ENCODE assay signal across 1 cellular context in the genomic region with DNA sequence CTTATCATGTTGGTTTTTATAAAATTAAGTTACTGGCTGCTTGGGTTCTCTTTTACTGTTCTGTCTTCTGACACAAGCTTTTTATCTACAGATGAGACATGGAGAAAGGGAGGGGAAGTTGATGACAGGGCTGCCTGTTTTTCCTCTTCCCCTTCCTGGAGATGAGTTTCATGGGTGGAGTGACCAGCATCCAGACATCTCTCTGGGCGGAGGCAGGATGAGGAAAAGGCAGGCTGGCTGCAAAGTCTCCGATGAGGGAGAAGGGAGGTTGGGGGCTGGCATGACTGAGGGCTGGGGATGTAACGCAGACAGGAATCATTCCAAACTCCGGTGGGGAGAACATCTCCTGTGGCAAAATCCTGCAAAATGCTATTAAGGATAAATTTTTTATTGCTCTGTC.
TF ChIP-seq lines count a peak whose summit lies in the region.

No MANE protein-coding gene starts in this region.

TF ChIP-seq in H1, 55 proteins besides CTCF, POLR2A, EP300 and RAD21:
- TF ChIP-seq SRF (IDR thresholded peaks at IDR 0.05; ENCODE audit: low read depth, low read length) (no peak), POLR2AphosphoS5 (IDR thresholded peaks at IDR 0.05; ENCODE audit: low read depth, low read length) (no peak), CREB1 (IDR thresholded peaks at IDR 0.05) (no peak), ASH2L (IDR thresholded peaks at IDR 0.05; ENCODE audit: low read length) (no peak), TEAD4 (IDR thresholded peaks at IDR 0.05; ENCODE audit: low read depth, low read length) (no peak), POU5F1 (IDR thresholded peaks at IDR 0.05; ENCODE audit: low read depth, low read length) (no peak), TCF12 (IDR thresholded peaks at IDR 0.05; ENCODE audit: low read depth, low read length) (no peak), KDM1A (IDR thresholded peaks at IDR 0.05; ENCODE audit: borderline replicate concordance, low read length) (no peak), SIN3A (conservative IDR thresholded peaks at IDR 0.05 in 1 of 2, IDR thresholded peaks at IDR 0.05 in 1 of 2; ENCODE audit: low read depth in 1 of 2, low read length in 2 of 2) (no peak)
- TF ChIP-seq, protein P1, sequence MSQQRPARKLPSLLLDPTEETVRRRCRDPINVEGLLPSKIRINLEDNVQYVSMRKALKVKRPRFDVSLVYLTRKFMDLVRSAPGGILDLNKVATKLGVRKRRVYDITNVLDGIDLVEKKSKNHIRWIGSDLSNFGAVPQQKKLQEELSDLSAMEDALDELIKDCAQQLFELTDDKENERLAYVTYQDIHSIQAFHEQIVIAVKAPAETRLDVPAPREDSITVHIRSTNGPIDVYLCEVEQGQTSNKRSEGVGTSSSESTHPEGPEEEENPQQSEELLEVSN (IDR thresholded peaks at IDR 0.05), result no peak
